Comparison of ENCODE assay signal across 1 cellular context in genomic region chr3:45688194-45688881, GRCh38.
TF ChIP-seq lines count a peak whose summit lies in the region.

No MANE protein-coding gene starts in this region.

TF ChIP-seq in HepG2, 621 proteins besides CTCF, POLR2A, EP300 and RAD21 (continued from another document and continues in another):
- TF ChIP-seq FOXO4 (CRISPR knock-in tag; conservative IDR thresholded peaks at IDR 0.05) = no peak
- no peak for TF ChIP-seq ZNF772 (CRISPR knock-in tag; IDR thresholded peaks at IDR 0.05)
- TF ChIP-seq ZKSCAN1 (IDR thresholded peaks at IDR 0.05; ENCODE audit: low read length) = no peak
- TF ChIP-seq ZNF629 (CRISPR knock-in tag; conservative IDR thresholded peaks at IDR 0.05) = no peak
- 0 out of 2 replicates have a peak, but pooled peaks have one; percentile 10 for TF ChIP-seq ZNF543 (CRISPR knock-in tag; IDR thresholded peaks at IDR 0.05)
- no peak for TF ChIP-seq UBTF (CRISPR knock-in tag; IDR thresholded peaks at IDR 0.05)
- TF ChIP-seq YEATS2 (CRISPR knock-in tag; IDR thresholded peaks at IDR 0.05; ENCODE audit: borderline replicate concordance) = no peak
- no peak for TF ChIP-seq GATA4 (IDR thresholded peaks at IDR 0.05; ENCODE audit: borderline replicate concordance, low read depth)
- no peak for TF ChIP-seq AGO2 (optimal IDR thresholded peaks at IDR 0.05; ENCODE audit: low read depth, low read length)
- no peak for TF ChIP-seq CENPX (CRISPR knock-in tag; IDR thresholded peaks at IDR 0.05)
- TF ChIP-seq ZNF547 (CRISPR knock-in tag; IDR thresholded peaks at IDR 0.05) = no peak
- peak; percentile 79 for TF ChIP-seq FOSL2 (CRISPR knock-in tag; IDR thresholded peaks at IDR 0.05)
- TF ChIP-seq NR1H2 (CRISPR knock-in tag; IDR thresholded peaks at IDR 0.05; ENCODE audit: borderline replicate concordance, low read depth) = no peak
- 0 out of 2 replicates have a peak, but pooled peaks have one; percentile 58 for TF ChIP-seq ZFP82 (CRISPR knock-in tag; IDR thresholded peaks at IDR 0.05; ENCODE audit: borderline replicate concordance)
- no peak for TF ChIP-seq SMAD3 (CRISPR knock-in tag; IDR thresholded peaks at IDR 0.05)
- TF ChIP-seq SUZ12 (IDR thresholded peaks at IDR 0.05; ENCODE audit: low read depth, low read length) = no peak
- no peak for TF ChIP-seq FOXC1 (CRISPR knock-in tag; IDR thresholded peaks at IDR 0.05; ENCODE audit: borderline replicate concordance)
- TF ChIP-seq ZNF234 (CRISPR knock-in tag; conservative IDR thresholded peaks at IDR 0.05) = 0 out of 2 replicates have a peak, but pooled peaks have one; percentile 5
- TF ChIP-seq ZNF484 (CRISPR knock-in tag; IDR thresholded peaks at IDR 0.05; ENCODE audit: borderline replicate concordance, low read depth) = no peak
- TF ChIP-seq ZBTB7B (CRISPR knock-in tag; IDR thresholded peaks at IDR 0.05) = peak; percentile 66
- no peak; the same call in 1 of the 2 replicates for TF ChIP-seq GTF3A (CRISPR knock-in tag; conservative IDR thresholded peaks at IDR 0.05)
- no peak for TF ChIP-seq AHDC1 (CRISPR knock-in tag; IDR thresholded peaks at IDR 0.05; ENCODE audit: borderline replicate concordance)
- 0 out of 2 replicates have a peak, but pooled peaks have one; percentile 7 for TF ChIP-seq ZBTB3 (CRISPR knock-in tag; IDR thresholded peaks at IDR 0.05; ENCODE audit: borderline replicate concordance, low read depth)
- TF ChIP-seq NPAS2 (CRISPR knock-in tag; IDR thresholded peaks at IDR 0.05; ENCODE audit: borderline replicate concordance) = no peak
- TF ChIP-seq AGO1 (IDR thresholded peaks at IDR 0.05; ENCODE audit: low read depth, low read length, poor library complexity, severe bottlenecking) = no peak
- TF ChIP-seq MAFK (conservative IDR thresholded peaks at IDR 0.05 in 1 of 2, IDR thresholded peaks at IDR 0.05 in 1 of 2; ENCODE audit: low read length in 2 of 2) = no peak
- no peak for TF ChIP-seq FOXP4 (CRISPR knock-in tag; IDR thresholded peaks at IDR 0.05)
- TF ChIP-seq FLYWCH1 (CRISPR knock-in tag; IDR thresholded peaks at IDR 0.05) = no peak
- peak; percentile 6; the same call in 1 of the 2 replicates for TF ChIP-seq MTF2 (CRISPR knock-in tag; IDR thresholded peaks at IDR 0.05; ENCODE audit: borderline replicate concordance)
- TF ChIP-seq ZNF75D (CRISPR knock-in tag; IDR thresholded peaks at IDR 0.05; ENCODE audit: borderline replicate concordance) = no peak
- 0 out of 2 replicates have a peak, but pooled peaks have one; percentile 32 for TF ChIP-seq ZMYM2 (CRISPR knock-in tag; IDR thresholded peaks at IDR 0.05)
- TF ChIP-seq TFDP2 (CRISPR knock-in tag; IDR thresholded peaks at IDR 0.05) = peak; percentile 44; the same call in 1 of the 2 replicates
- TF ChIP-seq ZNF224 (CRISPR knock-in tag; IDR thresholded peaks at IDR 0.05) = no peak
- TF ChIP-seq ONECUT2 (CRISPR knock-in tag; IDR thresholded peaks at IDR 0.05) = peak; percentile 37; the same call in 1 of the 2 replicates
- no peak for TF ChIP-seq USF2 (IDR thresholded peaks at IDR 0.05; ENCODE audit: low read depth, low read length)
- TF ChIP-seq USF2 (CRISPR knock-in tag; IDR thresholded peaks at IDR 0.05; ENCODE audit: borderline replicate concordance) = no peak
- TF ChIP-seq NFKB2 (CRISPR knock-in tag; IDR thresholded peaks at IDR 0.05; ENCODE audit: borderline replicate concordance) = no peak
- TF ChIP-seq SMYD3 (CRISPR knock-in tag; IDR thresholded peaks at IDR 0.05) = no peak
- TF ChIP-seq PHB2 (IDR thresholded peaks at IDR 0.05; ENCODE audit: partially characterized antibody) = no peak
- no peak for TF ChIP-seq RNF219 (CRISPR knock-in tag; IDR thresholded peaks at IDR 0.05)
- no peak for TF ChIP-seq ZBTB33 (CRISPR knock-in tag; IDR thresholded peaks at IDR 0.05)
